ENCODE assay signal across 8 cellular contexts in genomic region chr9:32551491-32552049, GRCh38. TPM values are rescaled to one million over a fixed set of nuclear protein-coding genes. Genes with fewer than 3 reads are reported as not detected.
DNase-seq lines count a peak whose midpoint lies in the region; ATAC-seq, FAIRE-seq and TF ChIP-seq lines count a peak whose summit lies in the region.

No MANE protein-coding gene starts in this region.

- H3K4me2 ChIP-seq in OCI-LY1 (ENCODE audit: low read length) = peak overlapping the region; percentile 94

- POLR2A ChIA-PET in CD4-positive, alpha-beta memory T cell (lab: Charles Lee; ENCODE audit: partially characterized antibody) = interaction anchor here (0.8 to 4.7 kb wide), 12 partner anchors 10 to 1203 kb away, joined by 3 to 69 read pairs (median 9); partner anchors contain the start of genes ACO1, DNAJA1, NDUFB6 and RIGI

- no peaks in the 10 kb centered on the region for H4K20me1 ChIP-seq in OCI-LY1 (ENCODE audit: insufficient read depth, low read length)

- ATAC-seq in GM18873 (IDR thresholded peaks at IDR 0.05; ENCODE audit: low FRiP score, unreplicated experiment) = no peak

- H3K36me3 ChIP-seq in CD4-positive, alpha-beta memory T cell (ENCODE audit: insufficient read depth, low read length) = no peaks in the 10 kb centered on the region
- H3K36me3 ChIP-seq in OCI-LY1 (ENCODE audit: insufficient read depth, low read length) = peaks cover 28% of the 10 kb centered on the region
- H3K36me3 ChIP-seq in urinary bladder (ENCODE audit: insufficient read depth) = peaks cover 2% of the 10 kb centered on the region

- no peaks in the 10 kb centered on the region for H3K27me3 ChIP-seq in CD4-positive, alpha-beta memory T cell (ENCODE audit: insufficient read depth, low read length)
- no peaks in the 10 kb centered on the region for H3K27me3 ChIP-seq in OCI-LY1 (ENCODE audit: insufficient read depth, low read length)

- H3K4me3 Mint-ChIP-seq in CD4-positive, alpha-beta memory T cell = peak overlapping the region; percentile 92 to 99 (median 97)

- peaks cover 4 to 34% of the 10 kb centered on the region in 2 donors for H3K36me3 Mint-ChIP-seq in CD4-positive, alpha-beta memory T cell

- no peaks in the 10 kb centered on the region for H3F3A ChIP-seq in OCI-LY1 (ENCODE audit: insufficient read depth, low read length)

- peak; percentile 49 to 60 (median 55) for DNase-seq in CD4-positive, alpha-beta memory T cell
- DNase-seq in HFF-Myc (ENCODE audit: extremely low read depth, low read depth) (no peak), frontal cortex (ENCODE audit: low spot score in 2 of 2) (peak; percentile 18 to 39), nucleus accumbens (lab: John Stamatoyannopoulos, UW) (peak in 36 of 56 donors; percentile 6 to 65 (median 37))
- DNase-seq in activated T-helper 9 cell treated with anti-CD3 and anti-CD28 coated beads, Interleukin-2, amount 50 U/mL, for 16 hours (ENCODE audit: low read depth) = peak; percentile 13

- H3K4me1 Mint-ChIP-seq in CD4-positive, alpha-beta memory T cell = peaks cover 27 to 67% (median 51%) of the 10 kb centered on the region in 4 donors

- peaks cover 39% of the 10 kb centered on the region for H3K79me2 ChIP-seq in OCI-LY1 (ENCODE audit: insufficient read depth, low read length)

- H3K9ac ChIP-seq in OCI-LY1 (ENCODE audit: low read length) = peak overlapping the region; percentile 95

- peak overlapping the region; percentile 93 to 98 for H3K4me3 ChIP-seq in CD4-positive, alpha-beta memory T cell (ENCODE audit: low read length in 2 of 2)
- H3K4me3 ChIP-seq in HFF-Myc (replicated peaks; ENCODE audit: low read depth, low read length) = peak overlapping the region; percentile 79
- peak overlapping the region; percentile 75 for H3K4me3 ChIP-seq in OCI-LY1 (ENCODE audit: low read depth, low read length, poor library complexity, severe bottlenecking)
- peak overlapping the region; percentile 87 for H3K4me3 ChIP-seq in urinary bladder (ENCODE audit: low read depth, low read length)

- CTCF ChIA-PET in CD4-positive, alpha-beta memory T cell (lab: Charles Lee; ENCODE audit: partially characterized antibody) = interaction anchor here (1.4 to 5.8 kb wide), 9 partner anchors 22 to 173 kb away, joined by 4 to 72 read pairs (median 22); partner anchors contain the start of genes ACO1, NDUFB6 and RIGI

- H2AFZ ChIP-seq in OCI-LY1 (ENCODE audit: low read length) = 0 out of 2 replicates have a peak overlapping the region, but pooled peaks have one; percentile 17

- no peaks in the 10 kb centered on the region for H3K27me3 Mint-ChIP-seq in CD4-positive, alpha-beta memory T cell

- WGBS in urinary bladder = under 1% methylated on average over 32 of the region's 32 CpGs

- no peak for FAIRE-seq in frontal cortex (lab: Jason Lieb, UNC)

- H3K9me2 ChIP-seq in OCI-LY1 (ENCODE audit: low read depth, low read length) = no peaks in the 10 kb centered on the region

- peaks cover 39% of the 10 kb centered on the region for H3K4me1 ChIP-seq in CD4-positive, alpha-beta memory T cell (ENCODE audit: insufficient read depth, low read length)
- H3K4me1 ChIP-seq in OCI-LY1 (ENCODE audit: insufficient read depth, low read length, severe bottlenecking) (peaks cover 31% of the 10 kb centered on the region), urinary bladder (ENCODE audit: insufficient read depth) (no peaks in the 10 kb centered on the region)

- H3K9me3 Mint-ChIP-seq in CD4-positive, alpha-beta memory T cell = peaks cover 0 to 3% (median 0%) of the 10 kb centered on the region in 8 donors

- H3K27ac Mint-ChIP-seq in CD4-positive, alpha-beta memory T cell = peak overlapping the region; percentile 92 to 100 (median 98)

- TF ChIP-seq CTCF in HFF-Myc (IDR thresholded peaks at IDR 0.05; ENCODE audit: low read depth, low read length, missing control alignments) = no peak
- TF ChIP-seq CTCF in OCI-LY1 (IDR thresholded peaks at IDR 0.05; ENCODE audit: low read length) = no peak

- intact Hi-C loops in CD4-positive, alpha-beta memory T cell (cut with micrococcal nuclease) = loop anchor here (1.0 to 2.0 kb wide), 5 partner anchors 22 to 713 kb away; partner anchors contain the start of genes ACO1, APTX, BAG1 and CHMP5

- H3K9me3 ChIP-seq in CD4-positive, alpha-beta memory T cell (ENCODE audit: control insufficient read depth in 1 of 2, low read length in 2 of 2) = no peaks in the 10 kb centered on the region
- H3K9me3 ChIP-seq in OCI-LY1 (ENCODE audit: low read length) = no peaks in the 10 kb centered on the region

- H3K27ac ChIP-seq in CD4-positive, alpha-beta memory T cell (ENCODE audit: low read depth, low read length) = peak overlapping the region; percentile 88
- peak overlapping the region; percentile 96 for H3K27ac ChIP-seq in OCI-LY1 (ENCODE audit: low read depth, low read length, poor library complexity, severe bottlenecking)
- peak overlapping the region; percentile 98 for H3K27ac ChIP-seq in urinary bladder (ENCODE audit: low read depth)

RNA-seq across cellular contexts. Expression of gene SMIM27, which starts 0.6 kb away (rescaled TPM):
- total RNA-seq in CD4-positive, alpha-beta memory T cell = 10 to 100 TPM; 32.1 to 37.8 TPM
- 100 to 1,000 TPM in 1 of 2 donors, 10 to 100 TPM in 1; 42.4 to 115 TPM for polyA plus RNA-seq in CD4-positive, alpha-beta memory T cell
- total RNA-seq in frontal cortex (3.3 TPM), urinary bladder (1.3 TPM)
- 11.9 TPM for polyA plus RNA-seq in urinary bladder

RNA-seq across cellular contexts. Expression of gene TOPORS, which starts 0.8 kb away (rescaled TPM):
- total RNA-seq in CD4-positive, alpha-beta memory T cell = 10 to 100 TPM; 24.1 to 24.6 TPM
- polyA plus RNA-seq in CD4-positive, alpha-beta memory T cell = 10 to 100 TPM; 24.4 to 32.4 TPM
- total RNA-seq in frontal cortex (59.1 TPM), urinary bladder (39.0 TPM)
- 13.3 TPM for polyA plus RNA-seq in urinary bladder

RNA-seq across cellular contexts. Expression of gene NDUFB6, which starts 21.4 kb away (rescaled TPM):
- 10 to 100 TPM; 18.2 to 21.0 TPM for total RNA-seq in CD4-positive, alpha-beta memory T cell
- polyA plus RNA-seq in CD4-positive, alpha-beta memory T cell = 10 to 100 TPM; 65.4 to 83.7 TPM
- total RNA-seq in frontal cortex (44.8 TPM), urinary bladder (45.5 TPM)
- 58.1 TPM for polyA plus RNA-seq in urinary bladder

RNA-seq across cellular contexts. Expression of gene RIGI, which starts 25.6 kb away (rescaled TPM):
- total RNA-seq in CD4-positive, alpha-beta memory T cell = 10 to 100 TPM; 29.0 to 32.0 TPM
- 10 to 100 TPM; 19.4 to 22.1 TPM for polyA plus RNA-seq in CD4-positive, alpha-beta memory T cell
- 6.9 TPM for total RNA-seq in frontal cortex
- total RNA-seq in urinary bladder = 25.2 TPM
- polyA plus RNA-seq in urinary bladder = 5.4 TPM
